In genomic region chr14:56487090-56487667, GRCh38 we compare ENCODE assay signal across 9 cellular contexts.
DNase-seq lines count a peak whose midpoint lies in the region; ATAC-seq and TF ChIP-seq lines count a peak whose summit lies in the region.
"Had no signal": no experiment of that assay in that cellular context is flagged by ENCODE, and none has a peak within 500 bp of the region (broad histone marks: within the 10 kb centered on the region; RNA-seq: fewer than 3 reads in every experiment).

No MANE protein-coding gene starts in this region.

- peak; percentile 18 for DNase-seq in DMS153 treated with DMSO at 0.1 percent for 48 hours (lab: John Stamatoyannopoulos, UW; ENCODE audit: unreplicated experiment)
- no peak for DNase-seq in DMS153 (lab: John Stamatoyannopoulos, UW)
- peak; percentile 15 for DNase-seq in OCI-M1 (lab: John Stamatoyannopoulos, UW)
- DNase-seq in fibroblast of mammary gland (ENCODE audit: low read depth): peak; percentile 47
- no peak for DNase-seq in stomach
- DNase-seq in natural killer cell treated with Interleukin-12 subunit alpha and Interleukin-12 subunit beta and Interleukin-15 and Interleukin-18, amount 100 ng/mL, for 72 hours (ENCODE audit: low spot score): no peak
- DNase-seq in NCI-H128 (lab: John Stamatoyannopoulos, UW; ENCODE audit: unreplicated experiment): no peak

- TF ChIP-seq CTCF in fibroblast of mammary gland (conservative IDR thresholded peaks at IDR 0.05; ENCODE audit: control insufficient read depth, insufficient read depth, low read depth, low read length) (peak; percentile 54), stomach (IDR thresholded peaks at IDR 0.05) (peak in 4 of 7 experiments; percentile 8 to 31 (median 12))

- peaks cover 0 to 7% (median 3%) of the 10 kb centered on the region in 4 donors for H3K4me1 ChIP-seq in stomach

- H3K4me3 Mint-ChIP-seq in natural killer cell treated with Interleukin-12 subunit alpha and Interleukin-12 subunit beta and Interleukin-15 and Interleukin-18, amount 100 ng/mL, for 72 hours: no peak overlapping the region
- H3K4me3 Mint-ChIP-seq: B cell had no signal

- ATAC-seq in natural killer cell treated with Interleukin-12 subunit alpha and Interleukin-12 subunit beta and Interleukin-15 and Interleukin-18, amount 100 ng/mL, for 72 hours: no peak
- no peak for ATAC-seq in GM19035 (IDR thresholded peaks at IDR 0.05; ENCODE audit: unreplicated experiment)

- H3K27me3 ChIP-seq in stomach: no peaks in the 10 kb centered on the region

- TF ChIP-seq EP300 in stomach (IDR thresholded peaks at IDR 0.05): no peak

- H3K27ac Mint-ChIP-seq in natural killer cell treated with Interleukin-12 subunit alpha and Interleukin-12 subunit beta and Interleukin-15 and Interleukin-18, amount 100 ng/mL, for 72 hours: no peak overlapping the region
- H3K27ac Mint-ChIP-seq: B cell had no signal

- H3K9me3 ChIP-seq in stomach: no peaks in the 10 kb centered on the region

- H3K27me3 Mint-ChIP-seq in natural killer cell treated with Interleukin-12 subunit alpha and Interleukin-12 subunit beta and Interleukin-15 and Interleukin-18, amount 100 ng/mL, for 72 hours: peaks cover 4 to 36% of the 10 kb centered on the region in 2 donors

- intact Hi-C loops in stomach (cut with DNase I; ENCODE audit: low total_unique reads): no loop called here

- no peaks in the 10 kb centered on the region for H3K9me3 Mint-ChIP-seq in natural killer cell treated with Interleukin-12 subunit alpha and Interleukin-12 subunit beta and Interleukin-15 and Interleukin-18, amount 100 ng/mL, for 72 hours

- no peak overlapping the region for H3K27ac ChIP-seq in stomach

- no peaks in the 10 kb centered on the region for H3K4me1 Mint-ChIP-seq in natural killer cell treated with Interleukin-12 subunit alpha and Interleukin-12 subunit beta and Interleukin-15 and Interleukin-18, amount 100 ng/mL, for 72 hours (ENCODE audit: low read depth in 2 of 2)

- WGBS in stomach, 5 donors: 40 to 57% (median 48%) methylated on average over 4 of the region's 4 CpGs

- H3K4me3 ChIP-seq in fibroblast of mammary gland (ENCODE audit: control insufficient read depth, low read depth, low read length) (no peak overlapping the region), stomach (no peak overlapping the region)

- TF ChIP-seq POLR2A in stomach (IDR thresholded peaks at IDR 0.05): no peak

- H3K36me3 Mint-ChIP-seq in natural killer cell treated with Interleukin-12 subunit alpha and Interleukin-12 subunit beta and Interleukin-15 and Interleukin-18, amount 100 ng/mL, for 72 hours: no peaks in the 10 kb centered on the region

- no peaks in the 10 kb centered on the region for H3K36me3 ChIP-seq in stomach

Comparison
In these comparisons a context has a peak if more than half of its experiments do, and no peak if none do; other contexts are left out.
1. DNase-seq: peak in DMS153 treated with DMSO at 0.1 percent for 48 hours (single experiment), OCI-M1 (single experiment) and fibroblast of mammary gland (single experiment); none in DMS153 (single experiment), stomach (single experiment), natural killer cell treated with Interleukin-12 subunit alpha and Interleukin-12 subunit beta and Interleukin-15 and Interleukin-18, amount 100 ng/mL, for 72 hours (single experiment) and NCI-H128 (single experiment).